Comparison of ENCODE assay signal across 9 cellular contexts in the genomic region with DNA sequence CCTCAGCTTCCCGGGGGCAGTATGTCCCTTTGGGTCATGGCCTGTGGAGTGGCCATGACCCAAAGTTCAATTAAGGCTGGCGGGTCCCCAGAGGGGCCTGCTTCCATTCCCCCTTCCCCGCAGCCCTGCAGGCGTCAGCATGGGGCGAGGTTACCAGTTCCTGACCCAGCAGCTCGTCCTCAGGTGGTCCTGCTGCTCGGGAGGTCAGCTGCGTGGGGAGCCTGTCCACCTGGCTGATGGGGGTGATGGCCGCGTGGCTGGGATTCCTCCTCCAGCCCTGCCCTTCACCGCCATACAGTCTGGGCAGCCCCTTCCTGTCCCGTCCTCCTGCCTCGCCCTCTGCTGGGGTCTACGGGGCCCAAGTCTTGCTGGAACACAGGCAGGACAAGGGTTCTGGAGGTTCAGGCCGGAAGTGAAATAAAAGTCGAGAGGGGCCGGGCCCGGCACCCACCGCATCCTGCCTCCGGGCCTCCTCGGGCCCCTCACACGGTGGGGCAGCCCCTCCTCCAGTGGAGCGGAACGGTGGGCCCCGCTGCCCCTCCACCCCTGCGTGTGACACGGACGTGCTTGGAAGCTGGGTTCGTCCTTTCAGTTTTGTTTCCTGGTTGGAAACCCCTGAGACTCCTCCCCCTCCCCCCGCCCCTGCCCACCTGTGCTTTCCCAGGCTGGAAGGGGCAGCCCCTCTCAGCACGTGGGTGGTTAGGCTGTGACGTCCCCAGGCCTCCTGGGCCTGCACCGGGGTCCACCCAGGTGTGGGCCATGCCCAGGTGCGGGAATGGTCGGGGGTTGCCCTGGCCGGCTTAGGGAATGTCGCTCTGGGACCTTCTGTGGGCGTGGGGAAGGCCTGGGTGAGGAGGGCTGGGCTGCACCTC. TPM values are rescaled to one million over a fixed set of nuclear protein-coding genes. Genes with fewer than 3 reads are reported as not detected.
DNase-seq lines count a peak whose midpoint lies in the region; ATAC-seq and TF ChIP-seq lines count a peak whose summit lies in the region.
"Had no signal": no experiment of that assay in that cellular context is flagged by ENCODE, and none has a peak within 500 bp of the region (broad histone marks: within the 10 kb centered on the region; RNA-seq: fewer than 3 reads in every experiment).

No MANE protein-coding gene starts in this region.

- peak overlapping the region; percentile 93 for H3K27ac Mint-ChIP-seq in activated CD4-positive, alpha-beta memory T cell treated with anti-CD3 and anti-CD28 coated beads, Interleukin-2, amount 10 ng/mL, durations not matched to agents 7 days and 5 days

- no peak overlapping the region for H3K27ac ChIP-seq in foreskin keratinocyte

- H3K27me3 Mint-ChIP-seq in activated CD4-positive, alpha-beta memory T cell treated with anti-CD3 and anti-CD28 coated beads, Interleukin-2, amount 10 ng/mL, durations not matched to agents 7 days and 5 days, result no peaks in the 10 kb centered on the region

- peaks cover 52% of the 10 kb centered on the region for H3K36me3 Mint-ChIP-seq in activated CD4-positive, alpha-beta memory T cell treated with anti-CD3 and anti-CD28 coated beads, Interleukin-2, amount 10 ng/mL, durations not matched to agents 7 days and 5 days (ENCODE audit: low read depth)

- peak; percentile 80 for DNase-seq in activated CD4-positive, alpha-beta memory T cell treated with anti-CD3 and anti-CD28 coated beads, Interleukin-2, amount 10 ng/mL, durations not matched to agents 7 days and 5 days
- DNase-seq in foreskin keratinocyte, result no peak
- DNase-seq in stimulated activated CD4-positive, alpha-beta T cell treated with anti-CD3 and anti-CD28 coated beads, Interleukin-15, amount 100 ng/mL, for 1 hour (ENCODE audit: low read depth in 1 of 2, low spot score in 1 of 2), result peak; percentile 41 to 76
- no peak for DNase-seq in NCI-H345 treated with DMSO at 0.1 percent for 48 hours (lab: John Stamatoyannopoulos, UW; ENCODE audit: unreplicated experiment)
- no peak for DNase-seq in KBM-7
- DNase-seq in NCI-H1048 (lab: John Stamatoyannopoulos, UW), result no peak

- POLR2A ChIA-PET in activated CD4-positive, alpha-beta memory T cell treated with anti-CD3 and anti-CD28 coated beads, Interleukin-2, amount 10 ng/mL, durations not matched to agents 7 days and 5 days (lab: Charles Lee), result interaction anchor here (0.6 to 22.6 kb wide), 18 partner anchors 8 to 1856 kb away, joined by 3 to 1335 read pairs (median 5); a partner anchor contains a TSS

- CTCF ChIA-PET in activated CD4-positive, alpha-beta memory T cell treated with anti-CD3 and anti-CD28 coated beads, Interleukin-2, amount 10 ng/mL, durations not matched to agents 7 days and 5 days (lab: Charles Lee), result interaction anchor here (0.6 to 2.8 kb wide), 7 partner anchors 8 to 258 kb away, joined by 3 to 22 read pairs (median 4); no protein-coding TSS in a partner anchor

- no peaks in the 10 kb centered on the region for H3K9me3 Mint-ChIP-seq in activated CD4-positive, alpha-beta memory T cell treated with anti-CD3 and anti-CD28 coated beads, Interleukin-2, amount 10 ng/mL, durations not matched to agents 7 days and 5 days

- no peak for TF ChIP-seq CTCF in foreskin keratinocyte (conservative IDR thresholded peaks at IDR 0.05)

- peaks cover 13% of the 10 kb centered on the region for H3K4me1 ChIP-seq in foreskin keratinocyte

- peaks cover 61% of the 10 kb centered on the region for H3K4me1 Mint-ChIP-seq in activated CD4-positive, alpha-beta memory T cell treated with anti-CD3 and anti-CD28 coated beads, Interleukin-2, amount 10 ng/mL, durations not matched to agents 7 days and 5 days

- H3K27me3 ChIP-seq in foreskin keratinocyte, result no peaks in the 10 kb centered on the region
- H3K27me3 ChIP-seq: adrenal gland had no signal

- in situ Hi-C loops in KBM-7 (cut with MboI; ENCODE audit: low pct_unique_long_range_greater_than_20kb, low sequenced_read_pairs), result loop anchor here (10.0 kb wide), 1 partner anchor 147 kb away; no protein-coding TSS in a partner anchor

- ATAC-seq in GM19025 (IDR thresholded peaks at IDR 0.05; ENCODE audit: low read depth, unreplicated experiment), result peak; percentile 46
- peak; percentile 57 for ATAC-seq in HG03066 (IDR thresholded peaks at IDR 0.05; ENCODE audit: low read depth, unreplicated experiment)
- peak; percentile 4 for ATAC-seq in foreskin keratinocyte

- H3K4me3 Mint-ChIP-seq in activated CD4-positive, alpha-beta memory T cell treated with anti-CD3 and anti-CD28 coated beads, Interleukin-2, amount 10 ng/mL, durations not matched to agents 7 days and 5 days, result peak overlapping the region; percentile 73

RNA-seq across cellular contexts. Expression of a gene that starts 6.8 kb away (rescaled TPM):
- 100 to 1,000 TPM; 524 to 546 TPM for total RNA-seq in activated CD4-positive, alpha-beta memory T cell treated with anti-CD3 and anti-CD28 coated beads, Interleukin-2, amount 10 ng/mL, durations not matched to agents 7 days and 5 days
- total RNA-seq in foreskin keratinocyte, result 40.8 and 47.1 TPM in 2 replicates
- polyA plus RNA-seq in foreskin keratinocyte, result 85.6 and 89.8 TPM in 2 replicates

RNA-seq across cellular contexts. Expression of a gene that starts 31.6 kb away (rescaled TPM):
- 10 to 100 TPM; 79.8 to 83.9 TPM for total RNA-seq in activated CD4-positive, alpha-beta memory T cell treated with anti-CD3 and anti-CD28 coated beads, Interleukin-2, amount 10 ng/mL, durations not matched to agents 7 days and 5 days
- not detected in 2 replicates for total RNA-seq in foreskin keratinocyte
- 0.01 TPM in 1 of 2 replicates, not detected in the other for polyA plus RNA-seq in foreskin keratinocyte

RNA-seq across cellular contexts. Expression of a gene that starts 36.2 kb away (rescaled TPM):
- 1 to 10 TPM; 1.4 to 1.9 TPM for total RNA-seq in activated CD4-positive, alpha-beta memory T cell treated with anti-CD3 and anti-CD28 coated beads, Interleukin-2, amount 10 ng/mL, durations not matched to agents 7 days and 5 days
- total RNA-seq in foreskin keratinocyte, result 1.5 and 2.1 TPM in 2 replicates
- polyA plus RNA-seq in foreskin keratinocyte, result 1.0 and 1.8 TPM in 2 replicates

Comparison
In these comparisons a context has a peak if more than half of its experiments do, and no peak if none do; other contexts are left out.
1. ATAC-seq: peak in every context shown above with its lines; median percentile 57 in HG03066; 46 in GM19025; 4 in foreskin keratinocyte.
2. DNase-seq: peak in activated CD4-positive, alpha-beta memory T cell treated with anti-CD3 and anti-CD28 coated beads, Interleukin-2, amount 10 ng/mL, durations not matched to agents 7 days and 5 days (single experiment) and stimulated activated CD4-positive, alpha-beta T cell treated with anti-CD3 and anti-CD28 coated beads, Interleukin-15, amount 100 ng/mL, for 1 hour (2 of 2); none in foreskin keratinocyte (0 of 2), NCI-H345 treated with DMSO at 0.1 percent for 48 hours (single experiment), KBM-7 (single experiment) and NCI-H1048 (single experiment).
3. RNA of a gene that starts 6.8 kb away (total RNA-seq): 524 to 546 TPM in activated CD4-positive, alpha-beta memory T cell treated with anti-CD3 and anti-CD28 coated beads, Interleukin-2, amount 10 ng/mL, durations not matched to agents 7 days and 5 days; 40.8 to 47.1 TPM in foreskin keratinocyte; every median in the first group is over 10 times any median in the second.
4. RNA of a gene that starts 31.6 kb away (total RNA-seq): 79.8 to 83.9 TPM in activated CD4-positive, alpha-beta memory T cell treated with anti-CD3 and anti-CD28 coated beads, Interleukin-2, amount 10 ng/mL, durations not matched to agents 7 days and 5 days; not detected in foreskin keratinocyte; every median in the first group is over 10 times any median in the second.